In genomic region chr3:16266714-16267113, GRCh38 we compare ENCODE assay signal across 2 cellular contexts.
TF ChIP-seq lines count a peak whose summit lies in the region.

No MANE protein-coding gene starts in this region.

TF ChIP-seq in A549, 52 proteins besides CTCF, POLR2A, EP300 and RAD21 (continued from another document):
- no peak for TF ChIP-seq SMC3 (IDR thresholded peaks at IDR 0.05)
- no peak for TF ChIP-seq RCOR1 (IDR thresholded peaks at IDR 0.05; ENCODE audit: low read depth, low read length)
- TF ChIP-seq FOSL2 (IDR thresholded peaks at IDR 0.05), result no peak
- no peak for TF ChIP-seq FOSL2 (CRISPR knock-in tag; IDR thresholded peaks at IDR 0.05)
- TF ChIP-seq RARB (CRISPR knock-in tag; IDR thresholded peaks at IDR 0.05), result no peak
- no peak for TF ChIP-seq KDM1A (IDR thresholded peaks at IDR 0.05; ENCODE audit: low read depth)

TF ChIP-seq in GM23338, 12 proteins besides CTCF, POLR2A, EP300 and RAD21 (continued from another document):
- no peak for TF ChIP-seq REST (IDR thresholded peaks at IDR 0.05; ENCODE audit: unreplicated experiment)
- no peak for TF ChIP-seq CREB1 (CRISPR knock-in tag; IDR thresholded peaks at IDR 0.05; ENCODE audit: low read depth)
- no peak for TF ChIP-seq EZH2phosphoT487 (IDR thresholded peaks at IDR 0.05; ENCODE audit: unreplicated experiment)
- no peak for TF ChIP-seq ETS1 (IDR thresholded peaks at IDR 0.05)
- no peak for TF ChIP-seq ZNF331 (CRISPR knock-in tag; IDR thresholded peaks at IDR 0.05; ENCODE audit: low read depth)
- no peak for TF ChIP-seq ZNF462 (CRISPR knock-in tag; IDR thresholded peaks at IDR 0.05)
TF ChIP-seq in GM23338: peak in this region for 0.
